19 cellular contexts compared by ENCODE assay signal in genomic region chr19:34959021-34959420, GRCh38. TPM values are rescaled to one million over a fixed set of nuclear protein-coding genes. Genes with fewer than 3 reads are reported as not detected.
DNase-seq lines count a peak whose midpoint lies in the region; ATAC-seq and TF ChIP-seq lines count a peak whose summit lies in the region.
"Had no signal": no experiment of that assay in that cellular context is flagged by ENCODE, and none has a peak within 500 bp of the region (broad histone marks: within the 10 kb centered on the region; RNA-seq: fewer than 3 reads in every experiment).

No MANE protein-coding gene starts in this region.

- H2BK5ac ChIP-seq in IMR-90 (ENCODE audit: low read depth, low read length, poor library complexity, severe bottlenecking): no peak overlapping the region

- H3K14ac ChIP-seq in IMR-90 (replicated peaks; ENCODE audit: low read depth, low read length): no peak overlapping the region

- peaks cover 26% of the 10 kb centered on the region for H4K20me1 ChIP-seq in IMR-90 (ENCODE audit: insufficient read depth, low read length)

- no peak overlapping the region for H2BK20ac ChIP-seq in IMR-90 (ENCODE audit: low read depth, low read length)

- no peak overlapping the region for H2AFZ ChIP-seq in IMR-90 (replicated peaks; ENCODE audit: low read length, poor library complexity)
- H2AFZ ChIP-seq: GM23248 had no signal

- H3K23ac ChIP-seq in IMR-90 (ENCODE audit: low read depth, low read length): no peak overlapping the region

- POLR2A ChIA-PET in IMR-90 (lab: Charles Lee; ENCODE audit: unreplicated experiment) (no interaction called here), MCF 10A (lab: Yijun Ruan, JAX) (no interaction called here)

- TF ChIP-seq CTCF in IMR-90 (conservative IDR thresholded peaks at IDR 0.05; ENCODE audit: low read depth, low read length) (no peak), coronary artery (IDR thresholded peaks at IDR 0.05) (no peak), MCF 10A (IDR thresholded peaks at IDR 0.05; ENCODE audit: unreplicated experiment) (no peak)

- H3K9me3 ChIP-seq in IMR-90 (ENCODE audit: control insufficient read depth, insufficient read depth, low read length): peaks cover 41% of the 10 kb centered on the region
- H3K9me3 ChIP-seq: SJCRH30 had no signal

- ATAC-seq in IMR-90 (ENCODE audit: low read depth) (no peak), HG03135 (IDR thresholded peaks at IDR 0.05; ENCODE audit: unreplicated experiment) (no peak)

- no peak overlapping the region for H3K4ac ChIP-seq in IMR-90 (ENCODE audit: low read depth, low read length)

- no peak for TF ChIP-seq POLR2A in IMR-90 (IDR thresholded peaks at IDR 0.05; ENCODE audit: low read depth, low read length)

- no peak overlapping the region for H3K4me2 ChIP-seq in IMR-90 (ENCODE audit: low read depth, low read length)
- H3K4me2 ChIP-seq: KMS-11 had no signal

- CTCF ChIA-PET in IMR-90 (lab: Yijun Ruan, JAX): no interaction called here
- CTCF ChIA-PET in MCF 10A (lab: Yijun Ruan, JAX): no interaction called here

- H3K36me3 ChIP-seq in IMR-90 (ENCODE audit: control insufficient read depth, insufficient read depth, low read length): peaks cover 35% of the 10 kb centered on the region
- H3K36me3 ChIP-seq: SJCRH30 had no signal

- no peak overlapping the region for H2BK15ac ChIP-seq in IMR-90 (ENCODE audit: low read depth, low read length)

- H3K36me3 Mint-ChIP-seq in MCF 10A (ENCODE audit: insufficient read depth, unreplicated experiment): peaks cover 21% of the 10 kb centered on the region

- H3K79me1 ChIP-seq in IMR-90 (ENCODE audit: low read depth in 1 of 2, low read length in 2 of 2): peaks cover 45 to 55% of the 10 kb centered on the region in 2 experiments

- H3K27me3 ChIP-seq in IMR-90 (ENCODE audit: control insufficient read depth, insufficient read depth, low read length): no peaks in the 10 kb centered on the region
- H3K27me3 ChIP-seq: SJCRH30 had no signal

- dilution Hi-C loops in IMR-90 (cut with HindIII; ENCODE audit: low sequenced_read_pairs, unreplicated experiment): no loop called here

- no peak overlapping the region for H3K4me3 Mint-ChIP-seq in MCF 10A (ENCODE audit: unreplicated experiment)

- WGBS in IMR-90 (ENCODE audit: extremely low coverage in 2 of 2, insufficient read length in 1 of 2), 2 experiments: no CpG with 5 or more reads among the region's 7 CpGs

- peaks cover 3% of the 10 kb centered on the region for H3K4me1 ChIP-seq in IMR-90 (ENCODE audit: control insufficient read depth, insufficient read depth, low read length)
- H3K4me1 ChIP-seq: HAP-1 had no signal

- peak overlapping the region; percentile 24; the same call in 1 of the 2 replicates for H2AK5ac ChIP-seq in IMR-90 (ENCODE audit: low read depth, low read length)

- H3K9me3 Mint-ChIP-seq in MCF 10A (ENCODE audit: unreplicated experiment): peaks cover 31% of the 10 kb centered on the region

- in situ Hi-C loops in IMR-90 (cut with MboI; ENCODE audit: low sequenced_read_pairs): no loop called here

- DNase-seq in IMR-90: no peak
- no peak for DNase-seq in coronary artery (ENCODE audit: low spot score)
- peak; percentile 65 for DNase-seq in mesenteric fat pad (ENCODE audit: low spot score)
- no peak for DNase-seq in MCF 10A (ENCODE audit: unreplicated experiment)
- DNase-seq in NCI-H2227 (lab: John Stamatoyannopoulos, UW; ENCODE audit: unreplicated experiment): no peak
- DNase-seq: CD4-positive, alpha-beta memory T cell; GM23248; MV-4-11; NCI-H1105 treated with DMSO at 0.1 percent for 48 hours; NCI-H2171 treated with DMSO at 0.1 percent for 48 hours; NCI-H446; NCI-H526; SJCRH30 had no signal

- no peak overlapping the region for H4K91ac ChIP-seq in IMR-90 (ENCODE audit: insufficient read depth, low read depth, low read length)

- H3K27ac Mint-ChIP-seq in MCF 10A (ENCODE audit: low read depth, unreplicated experiment): no peak overlapping the region

- BruUV-seq in IMR-90 (replicated peaks; lab: Mats Ljungman, UMichigan): no TSS peak
- no TSS peak for BruUV-seq in MCF 10A (replicated peaks; lab: Mats Ljungman, UMichigan)

- intact Hi-C loops in IMR-90 (cut with micrococcal nuclease) (no loop called here), MCF 10A (cut with micrococcal nuclease) (no loop called here)

- TF ChIP-seq RAD21 in IMR-90 (IDR thresholded peaks at IDR 0.05; ENCODE audit: low read length): no peak

- H3K56ac ChIP-seq in IMR-90 (ENCODE audit: extremely low read depth, insufficient read depth, low read length): no peak overlapping the region

- no peak overlapping the region for H3K18ac ChIP-seq in IMR-90 (ENCODE audit: low read depth, low read length)

- no peaks in the 10 kb centered on the region for H3K27me3 Mint-ChIP-seq in MCF 10A (ENCODE audit: insufficient read depth, unreplicated experiment)
- H3K27me3 Mint-ChIP-seq: CD4-positive, alpha-beta memory T cell had no signal

- no peak overlapping the region for H2BK120ac ChIP-seq in IMR-90 (ENCODE audit: low read depth, low read length)

- no peak overlapping the region for H3K4me3 ChIP-seq in IMR-90 (ENCODE audit: insufficient read depth, low read depth, low read length)
- peak overlapping the region; percentile 41 for H3K4me3 ChIP-seq in coronary artery
- H3K4me3 ChIP-seq: GM23248, HAP-1, SJCRH30 had no signal

- H3K9ac ChIP-seq in IMR-90 (ENCODE audit: low read depth, low read length): no peak overlapping the region
- H3K9ac ChIP-seq: GM23248, KMS-11 had no signal

- H3K4me1 Mint-ChIP-seq in MCF 10A (ENCODE audit: insufficient read depth, unreplicated experiment): peaks cover 18% of the 10 kb centered on the region

- no peak overlapping the region for H4K5ac ChIP-seq in IMR-90 (ENCODE audit: low read depth, low read length)

- H4K8ac ChIP-seq in IMR-90 (ENCODE audit: low read depth in 2 of 2, low read length in 2 of 2): no peak overlapping the region

- H2AK9ac ChIP-seq in IMR-90 (replicated peaks; ENCODE audit: low read depth, low read length, poor library complexity): peak overlapping the region; percentile 32

- peaks cover 20% of the 10 kb centered on the region for H3K9me1 ChIP-seq in IMR-90 (ENCODE audit: insufficient read depth, low read length)

- H3K27ac ChIP-seq in IMR-90 (ENCODE audit: insufficient read depth, low read length): no peak overlapping the region
- H3K27ac ChIP-seq in coronary artery: no peak overlapping the region
- peak overlapping the region; percentile 11 for H3K27ac ChIP-seq in temporal lobe (ENCODE audit: low read depth, low read length)
- H3K27ac ChIP-seq: GM23248, HL-60, KMS-11, SJCRH30 had no signal

TF ChIP-seq in IMR-90, 13 proteins besides CTCF, POLR2A, EP300 and RAD21:
- TF ChIP-seq CHD1 (IDR thresholded peaks at IDR 0.05; ENCODE audit: low read depth, low read length) (no peak), MAZ (IDR thresholded peaks at IDR 0.05; ENCODE audit: borderline replicate concordance, low read depth, low read length) (no peak), RCOR1 (IDR thresholded peaks at IDR 0.05; ENCODE audit: insufficient replicate concordance, low read length) (no peak), SMC3 (IDR thresholded peaks at IDR 0.05; ENCODE audit: low read depth, low read length) (no peak), RFX5 (IDR thresholded peaks at IDR 0.05; ENCODE audit: low read depth, low read length) (no peak), FOS (IDR thresholded peaks at IDR 0.05; ENCODE audit: low read depth, low read length) (no peak), CEBPB (IDR thresholded peaks at IDR 0.05; ENCODE audit: low read depth, low read length) (no peak), USF2 (IDR thresholded peaks at IDR 0.05; ENCODE audit: low read depth, low read length) (no peak), MXI1 (IDR thresholded peaks at IDR 0.05; ENCODE audit: borderline replicate concordance, low read depth, low read length) (no peak), NFE2L2 (IDR thresholded peaks at IDR 0.05; ENCODE audit: low read depth, low read length) (no peak), BHLHE40 (IDR thresholded peaks at IDR 0.05; ENCODE audit: low read depth, low read length) (no peak), ELK1 (IDR thresholded peaks at IDR 0.05; ENCODE audit: borderline replicate concordance, low read depth, low read length) (no peak)

RNA-seq across cellular contexts. Expression of gene ZNF792, which starts 5.0 kb away (rescaled TPM):
- total RNA-seq in IMR-90 (2012; rRNA removed) (3.9 and 4.8 TPM in 2 replicates), mesenteric fat pad (7.5 TPM), temporal lobe (11.8 TPM), MCF 10A (2022) (0.40 and 1.0 TPM in 2 replicates)
- 1.2 and 1.5 TPM in 2 replicates for polyA plus RNA-seq in IMR-90 (2012; rRNA removed)
- polyA plus RNA-seq in IMR-90 (2012; cell fraction: cytosol; rRNA removed): 0.42 and 0.69 TPM in 2 replicates
- 0.84 and 1.6 TPM in 2 replicates for polyA plus RNA-seq in IMR-90 (2012; cell fraction: nucleus; rRNA removed; ENCODE audit: low replicate concordance)

RNA-seq across cellular contexts. Expression of gene ZNF30, which starts 32.3 kb away (rescaled TPM):
- total RNA-seq in IMR-90 (2012; rRNA removed): 2.8 and 2.9 TPM in 2 replicates
- 1.1 and 1.3 TPM in 2 replicates for polyA plus RNA-seq in IMR-90 (2012; rRNA removed)
- 0.37 TPM in 2 replicates for polyA plus RNA-seq in IMR-90 (2012; cell fraction: cytosol; rRNA removed)
- polyA plus RNA-seq in IMR-90 (2012; cell fraction: nucleus; rRNA removed; ENCODE audit: low replicate concordance): 0.42 and 1.8 TPM in 2 replicates
- 2.2 TPM for total RNA-seq in mesenteric fat pad
- 7.9 TPM for total RNA-seq in temporal lobe
- 2.3 and 4.0 TPM in 2 replicates for total RNA-seq in MCF 10A (2022)
- total RNA-seq: OCI-LY7 had no signal

RNA-seq across cellular contexts. Expression of gene GRAMD1A, which starts 41.1 kb away (rescaled TPM):
- total RNA-seq in IMR-90 (2012; rRNA removed) (11.1 and 11.4 TPM in 2 replicates), mesenteric fat pad (76.8 TPM), temporal lobe (36.1 TPM), MCF 10A (2022) (46.7 and 48.1 TPM in 2 replicates)
- 63.0 and 65.2 TPM in 2 replicates for polyA plus RNA-seq in IMR-90 (2012; rRNA removed)
- 50.3 and 62.6 TPM in 2 replicates for polyA plus RNA-seq in IMR-90 (2012; cell fraction: cytosol; rRNA removed)
- 115 and 162 TPM in 2 replicates for polyA plus RNA-seq in IMR-90 (2012; cell fraction: nucleus; rRNA removed; ENCODE audit: low replicate concordance)
